1 cellular context compared by ENCODE assay signal in the genomic region with DNA sequence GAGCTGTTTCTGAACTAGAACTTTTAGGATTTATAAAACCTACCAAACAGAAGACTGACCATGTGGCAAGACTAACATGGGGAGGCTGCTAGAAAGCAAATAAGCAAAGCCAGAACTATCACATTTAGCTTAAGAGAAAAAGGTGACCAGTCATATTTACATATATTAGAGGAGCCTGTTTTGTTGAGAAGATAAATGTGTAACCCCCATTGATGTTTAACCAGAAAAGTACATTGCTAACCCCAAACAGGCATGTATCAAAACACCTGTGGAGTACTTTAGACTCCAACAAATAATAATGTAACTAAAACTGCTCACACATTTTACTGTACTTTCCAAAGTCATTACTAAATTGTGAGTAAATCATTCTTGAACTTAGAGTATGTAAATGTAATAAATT.
TF ChIP-seq lines count a peak whose summit lies in the region.

No MANE protein-coding gene starts in this region.

TF ChIP-seq in HepG2, 621 proteins besides CTCF, POLR2A, EP300 and RAD21 (continued from another document):
- TF ChIP-seq, protein P1, sequence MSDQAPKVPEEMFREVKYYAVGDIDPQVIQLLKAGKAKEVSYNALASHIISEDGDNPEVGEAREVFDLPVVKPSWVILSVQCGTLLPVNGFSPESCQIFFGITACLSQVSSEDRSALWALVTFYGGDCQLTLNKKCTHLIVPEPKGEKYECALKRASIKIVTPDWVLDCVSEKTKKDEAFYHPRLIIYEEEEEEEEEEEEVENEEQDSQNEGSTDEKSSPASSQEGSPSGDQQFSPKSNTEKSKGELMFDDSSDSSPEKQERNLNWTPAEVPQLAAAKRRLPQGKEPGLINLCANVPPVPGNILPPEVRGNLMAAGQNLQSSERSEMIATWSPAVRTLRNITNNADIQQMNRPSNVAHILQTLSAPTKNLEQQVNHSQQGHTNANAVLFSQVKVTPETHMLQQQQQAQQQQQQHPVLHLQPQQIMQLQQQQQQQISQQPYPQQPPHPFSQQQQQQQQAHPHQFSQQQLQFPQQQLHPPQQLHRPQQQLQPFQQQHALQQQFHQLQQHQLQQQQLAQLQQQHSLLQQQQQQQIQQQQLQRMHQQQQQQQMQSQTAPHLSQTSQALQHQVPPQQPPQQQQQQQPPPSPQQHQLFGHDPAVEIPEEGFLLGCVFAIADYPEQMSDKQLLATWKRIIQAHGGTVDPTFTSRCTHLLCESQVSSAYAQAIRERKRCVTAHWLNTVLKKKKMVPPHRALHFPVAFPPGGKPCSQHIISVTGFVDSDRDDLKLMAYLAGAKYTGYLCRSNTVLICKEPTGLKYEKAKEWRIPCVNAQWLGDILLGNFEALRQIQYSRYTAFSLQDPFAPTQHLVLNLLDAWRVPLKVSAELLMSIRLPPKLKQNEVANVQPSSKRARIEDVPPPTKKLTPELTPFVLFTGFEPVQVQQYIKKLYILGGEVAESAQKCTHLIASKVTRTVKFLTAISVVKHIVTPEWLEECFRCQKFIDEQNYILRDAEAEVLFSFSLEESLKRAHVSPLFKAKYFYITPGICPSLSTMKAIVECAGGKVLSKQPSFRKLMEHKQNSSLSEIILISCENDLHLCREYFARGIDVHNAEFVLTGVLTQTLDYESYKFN (CRISPR knock-in tag; conservative IDR thresholded peaks at IDR 0.05) = 0 out of 2 replicates have a peak, but pooled peaks have one; percentile 33
- TF ChIP-seq, protein P2, sequence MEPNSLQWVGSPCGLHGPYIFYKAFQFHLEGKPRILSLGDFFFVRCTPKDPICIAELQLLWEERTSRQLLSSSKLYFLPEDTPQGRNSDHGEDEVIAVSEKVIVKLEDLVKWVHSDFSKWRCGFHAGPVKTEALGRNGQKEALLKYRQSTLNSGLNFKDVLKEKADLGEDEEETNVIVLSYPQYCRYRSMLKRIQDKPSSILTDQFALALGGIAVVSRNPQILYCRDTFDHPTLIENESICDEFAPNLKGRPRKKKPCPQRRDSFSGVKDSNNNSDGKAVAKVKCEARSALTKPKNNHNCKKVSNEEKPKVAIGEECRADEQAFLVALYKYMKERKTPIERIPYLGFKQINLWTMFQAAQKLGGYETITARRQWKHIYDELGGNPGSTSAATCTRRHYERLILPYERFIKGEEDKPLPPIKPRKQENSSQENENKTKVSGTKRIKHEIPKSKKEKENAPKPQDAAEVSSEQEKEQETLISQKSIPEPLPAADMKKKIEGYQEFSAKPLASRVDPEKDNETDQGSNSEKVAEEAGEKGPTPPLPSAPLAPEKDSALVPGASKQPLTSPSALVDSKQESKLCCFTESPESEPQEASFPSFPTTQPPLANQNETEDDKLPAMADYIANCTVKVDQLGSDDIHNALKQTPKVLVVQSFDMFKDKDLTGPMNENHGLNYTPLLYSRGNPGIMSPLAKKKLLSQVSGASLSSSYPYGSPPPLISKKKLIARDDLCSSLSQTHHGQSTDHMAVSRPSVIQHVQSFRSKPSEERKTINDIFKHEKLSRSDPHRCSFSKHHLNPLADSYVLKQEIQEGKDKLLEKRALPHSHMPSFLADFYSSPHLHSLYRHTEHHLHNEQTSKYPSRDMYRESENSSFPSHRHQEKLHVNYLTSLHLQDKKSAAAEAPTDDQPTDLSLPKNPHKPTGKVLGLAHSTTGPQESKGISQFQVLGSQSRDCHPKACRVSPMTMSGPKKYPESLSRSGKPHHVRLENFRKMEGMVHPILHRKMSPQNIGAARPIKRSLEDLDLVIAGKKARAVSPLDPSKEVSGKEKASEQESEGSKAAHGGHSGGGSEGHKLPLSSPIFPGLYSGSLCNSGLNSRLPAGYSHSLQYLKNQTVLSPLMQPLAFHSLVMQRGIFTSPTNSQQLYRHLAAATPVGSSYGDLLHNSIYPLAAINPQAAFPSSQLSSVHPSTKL (CRISPR knock-in tag; IDR thresholded peaks at IDR 0.05) = 0 out of 2 replicates have a peak, but pooled peaks have one; percentile 23
- TF ChIP-seq FOXA3 (CRISPR knock-in tag; IDR thresholded peaks at IDR 0.05) (peak; percentile 23; the same call in 1 of the 2 replicates), IKZF1 (IDR thresholded peaks at IDR 0.05) (no peak), ZNF570 (CRISPR knock-in tag; IDR thresholded peaks at IDR 0.05; ENCODE audit: borderline replicate concordance) (no peak), ZNF317 (CRISPR knock-in tag; IDR thresholded peaks at IDR 0.05) (no peak), ZNF652 (CRISPR knock-in tag; IDR thresholded peaks at IDR 0.05; ENCODE audit: borderline replicate concordance, low read depth) (no peak), TSC22D2 (CRISPR knock-in tag; IDR thresholded peaks at IDR 0.05; ENCODE audit: borderline replicate concordance) (no peak)
- TF ChIP-seq, protein P3, sequence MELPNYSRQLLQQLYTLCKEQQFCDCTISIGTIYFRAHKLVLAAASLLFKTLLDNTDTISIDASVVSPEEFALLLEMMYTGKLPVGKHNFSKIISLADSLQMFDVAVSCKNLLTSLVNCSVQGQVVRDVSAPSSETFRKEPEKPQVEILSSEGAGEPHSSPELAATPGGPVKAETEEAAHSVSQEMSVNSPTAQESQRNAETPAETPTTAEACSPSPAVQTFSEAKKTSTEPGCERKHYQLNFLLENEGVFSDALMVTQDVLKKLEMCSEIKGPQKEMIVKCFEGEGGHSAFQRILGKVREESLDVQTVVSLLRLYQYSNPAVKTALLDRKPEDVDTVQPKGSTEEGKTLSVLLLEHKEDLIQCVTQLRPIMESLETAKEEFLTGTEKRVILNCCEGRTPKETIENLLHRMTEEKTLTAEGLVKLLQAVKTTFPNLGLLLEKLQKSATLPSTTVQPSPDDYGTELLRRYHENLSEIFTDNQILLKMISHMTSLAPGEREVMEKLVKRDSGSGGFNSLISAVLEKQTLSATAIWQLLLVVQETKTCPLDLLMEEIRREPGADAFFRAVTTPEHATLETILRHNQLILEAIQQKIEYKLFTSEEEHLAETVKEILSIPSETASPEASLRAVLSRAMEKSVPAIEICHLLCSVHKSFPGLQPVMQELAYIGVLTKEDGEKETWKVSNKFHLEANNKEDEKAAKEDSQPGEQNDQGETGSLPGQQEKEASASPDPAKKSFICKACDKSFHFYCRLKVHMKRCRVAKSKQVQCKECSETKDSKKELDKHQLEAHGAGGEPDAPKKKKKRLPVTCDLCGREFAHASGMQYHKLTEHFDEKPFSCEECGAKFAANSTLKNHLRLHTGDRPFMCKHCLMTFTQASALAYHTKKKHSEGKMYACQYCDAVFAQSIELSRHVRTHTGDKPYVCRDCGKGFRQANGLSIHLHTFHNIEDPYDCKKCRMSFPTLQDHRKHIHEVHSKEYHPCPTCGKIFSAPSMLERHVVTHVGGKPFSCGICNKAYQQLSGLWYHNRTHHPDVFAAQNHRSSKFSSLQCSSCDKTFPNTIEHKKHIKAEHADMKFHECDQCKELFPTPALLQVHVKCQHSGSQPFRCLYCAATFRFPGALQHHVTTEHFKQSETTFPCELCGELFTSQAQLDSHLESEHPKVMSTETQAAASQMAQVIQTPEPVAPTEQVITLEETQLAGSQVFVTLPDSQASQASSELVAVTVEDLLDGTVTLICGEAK (IDR thresholded peaks at IDR 0.05) = no peak
- TF ChIP-seq, protein P3 (CRISPR knock-in tag; IDR thresholded peaks at IDR 0.05) = no peak
- TF ChIP-seq, protein P4, sequence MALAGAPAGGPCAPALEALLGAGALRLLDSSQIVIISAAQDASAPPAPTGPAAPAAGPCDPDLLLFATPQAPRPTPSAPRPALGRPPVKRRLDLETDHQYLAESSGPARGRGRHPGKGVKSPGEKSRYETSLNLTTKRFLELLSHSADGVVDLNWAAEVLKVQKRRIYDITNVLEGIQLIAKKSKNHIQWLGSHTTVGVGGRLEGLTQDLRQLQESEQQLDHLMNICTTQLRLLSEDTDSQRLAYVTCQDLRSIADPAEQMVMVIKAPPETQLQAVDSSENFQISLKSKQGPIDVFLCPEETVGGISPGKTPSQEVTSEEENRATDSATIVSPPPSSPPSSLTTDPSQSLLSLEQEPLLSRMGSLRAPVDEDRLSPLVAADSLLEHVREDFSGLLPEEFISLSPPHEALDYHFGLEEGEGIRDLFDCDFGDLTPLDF (CRISPR knock-in tag; IDR thresholded peaks at IDR 0.05) = no peak
- TF ChIP-seq, protein P5, sequence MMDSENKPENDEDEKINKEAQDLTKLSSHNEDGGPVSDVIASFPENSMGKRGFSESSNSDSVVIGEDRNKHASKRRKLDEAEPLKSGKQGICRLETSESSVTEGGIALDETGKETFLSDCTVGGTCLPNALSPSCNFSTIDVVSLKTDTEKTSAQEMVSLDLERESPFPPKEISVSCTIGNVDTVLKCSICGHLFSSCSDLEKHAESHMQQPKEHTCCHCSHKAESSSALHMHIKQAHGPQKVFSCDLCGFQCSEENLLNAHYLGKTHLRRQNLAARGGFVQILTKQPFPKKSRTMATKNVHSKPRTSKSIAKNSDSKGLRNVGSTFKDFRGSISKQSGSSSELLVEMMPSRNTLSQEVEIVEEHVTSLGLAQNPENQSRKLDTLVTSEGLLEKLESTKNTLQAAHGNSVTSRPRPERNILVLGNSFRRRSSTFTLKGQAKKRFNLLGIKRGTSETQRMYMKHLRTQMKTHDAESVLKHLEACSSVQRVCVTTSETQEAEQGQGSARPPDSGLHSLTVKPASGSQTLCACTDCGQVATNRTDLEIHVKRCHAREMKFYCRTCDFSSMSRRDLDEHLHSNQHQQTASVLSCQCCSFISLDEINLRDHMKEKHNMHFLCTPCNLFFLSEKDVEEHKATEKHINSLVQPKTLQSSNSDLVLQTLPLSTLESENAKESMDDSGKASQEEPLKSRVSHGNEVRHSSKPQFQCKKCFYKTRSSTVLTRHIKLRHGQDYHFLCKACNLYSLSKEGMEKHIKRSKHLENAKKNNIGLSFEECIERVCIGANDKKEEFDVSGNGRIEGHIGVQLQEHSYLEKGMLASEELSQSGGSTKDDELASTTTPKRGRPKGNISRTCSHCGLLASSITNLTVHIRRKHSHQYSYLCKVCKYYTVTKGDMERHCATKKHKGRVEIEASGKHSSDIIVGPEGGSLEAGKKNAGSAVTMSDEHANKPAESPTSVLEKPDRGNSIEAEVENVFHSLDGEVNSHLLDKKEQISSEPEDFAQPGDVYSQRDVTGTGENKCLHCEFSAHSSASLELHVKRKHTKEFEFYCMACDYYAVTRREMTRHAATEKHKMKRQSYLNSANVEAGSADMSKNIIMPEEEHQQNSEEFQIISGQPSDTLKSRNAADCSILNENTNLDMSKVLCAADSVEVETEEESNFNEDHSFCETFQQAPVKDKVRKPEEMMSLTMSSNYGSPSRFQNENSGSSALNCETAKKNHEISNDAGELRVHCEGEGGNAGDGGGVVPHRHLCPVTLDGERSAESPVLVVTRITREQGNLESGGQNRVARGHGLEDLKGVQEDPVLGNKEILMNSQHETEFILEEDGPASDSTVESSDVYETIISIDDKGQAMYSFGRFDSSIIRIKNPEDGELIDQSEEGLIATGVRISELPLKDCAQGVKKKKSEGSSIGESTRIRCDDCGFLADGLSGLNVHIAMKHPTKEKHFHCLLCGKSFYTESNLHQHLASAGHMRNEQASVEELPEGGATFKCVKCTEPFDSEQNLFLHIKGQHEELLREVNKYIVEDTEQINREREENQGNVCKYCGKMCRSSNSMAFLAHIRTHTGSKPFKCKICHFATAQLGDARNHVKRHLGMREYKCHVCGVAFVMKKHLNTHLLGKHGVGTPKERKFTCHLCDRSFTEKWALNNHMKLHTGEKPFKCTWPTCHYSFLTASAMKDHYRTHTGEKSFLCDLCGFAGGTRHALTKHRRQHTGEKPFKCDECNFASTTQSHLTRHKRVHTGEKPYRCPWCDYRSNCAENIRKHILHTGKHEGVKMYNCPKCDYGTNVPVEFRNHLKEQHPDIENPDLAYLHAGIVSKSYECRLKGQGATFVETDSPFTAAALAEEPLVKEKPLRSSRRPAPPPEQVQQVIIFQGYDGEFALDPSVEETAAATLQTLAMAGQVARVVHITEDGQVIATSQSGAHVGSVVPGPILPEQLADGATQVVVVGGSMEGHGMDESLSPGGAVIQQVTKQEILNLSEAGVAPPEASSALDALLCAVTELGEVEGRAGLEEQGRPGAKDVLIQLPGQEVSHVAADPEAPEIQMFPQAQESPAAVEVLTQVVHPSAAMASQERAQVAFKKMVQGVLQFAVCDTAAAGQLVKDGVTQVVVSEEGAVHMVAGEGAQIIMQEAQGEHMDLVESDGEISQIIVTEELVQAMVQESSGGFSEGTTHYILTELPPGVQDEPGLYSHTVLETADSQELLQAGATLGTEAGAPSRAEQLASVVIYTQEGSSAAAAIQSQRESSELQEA (CRISPR knock-in tag; IDR thresholded peaks at IDR 0.05; ENCODE audit: not compliant biosample characterization) = no peak
